25 cellular contexts compared by ENCODE assay signal in genomic region chr13:95484052-95484451, GRCh38.
"Had no signal": no experiment of that assay in that cellular context is flagged by ENCODE, and none has a peak within 500 bp of the region (broad histone marks: within the 10 kb centered on the region; RNA-seq: fewer than 3 reads in every experiment).

No MANE protein-coding gene starts in this region.

- H3K4me1 ChIP-seq: colonic mucosa had no signal

- H3K4me3 ChIP-seq: colonic mucosa had no signal

- H3K27ac ChIP-seq: brain microvascular endothelial cell, colonic mucosa, WERI-Rb-1 had no signal

- ATAC-seq: activated CD4-positive, CD25-positive, alpha-beta regulatory T cell treated with anti-CD3 and anti-CD28 coated beads, Interleukin-2, amount 50 U/mL, for 24 hours; activated CD8-positive, alpha-beta T cell treated with anti-CD3 and anti-CD28 coated beads for 36 hours; activated T-cell treated with anti-CD3 and anti-CD28 coated beads, Interleukin-2, amount 50 U/mL, for 4 hours; activated T-helper 17 cell treated with anti-CD3 and anti-CD28 coated beads, Interleukin-2, amount 50 U/mL, for 72 hours; T-helper 17 cell had no signal

- H3K9me3 ChIP-seq: colonic mucosa had no signal

- H3K27me3 ChIP-seq: brain microvascular endothelial cell, colonic mucosa had no signal

- H3K36me3 ChIP-seq: brain microvascular endothelial cell, colonic mucosa, WERI-Rb-1 had no signal

- DNase-seq: activated B cell treated with CpG ODN at 0.5 μM for 24 hours; activated CD4-positive, alpha-beta T cell treated with anti-CD3 and anti-CD28 coated beads for 48 hours; activated CD4-positive, alpha-beta T cell treated with anti-CD3 and anti-CD28 coated beads, Interleukin-2, amount 50 U/mL, for 1 hour; activated CD4-positive, alpha-beta T cell treated with anti-CD3 and anti-CD28 coated beads, Interleukin-2, amount 50 U/mL, for 48 hours; activated CD8-positive, alpha-beta memory T cell treated with anti-CD3 and anti-CD28 coated beads for 24 hours; activated CD8-positive, alpha-beta T cell treated with anti-CD3 and anti-CD28 coated beads for 36 hours; activated effector memory CD4-positive, alpha-beta T cell treated with Interleukin-2 at 50 U/mL for 16 hours; activated gamma-delta T cell treated with Interleukin-2 at 50 U/mL for 16 hours; activated naive CD4-positive, alpha-beta T cell treated with anti-CD3 and anti-CD28 coated beads, Interleukin-2, amount 50 U/mL, for 16 hours; activated naive CD4-positive, alpha-beta T cell treated with Interleukin-2 at 50 U/mL for 16 hours; activated T-cell treated with anti-CD3 and anti-CD28 coated beads, Interleukin-2, amount 50 U/mL, for 4 hours; amniotic stem cell; anterior cingulate cortex; brain microvascular endothelial cell; central memory CD4-positive, alpha-beta T cell; cerebellar nuclear complex; colonic mucosa; effector CD8-positive, alpha-beta T cell; foreskin fibroblast; T-helper 1 cell; T-helper 17 cell; T1000; WERI-Rb-1 had no signal
